ENCODE assay signal across 32 cellular contexts in the genomic region with DNA sequence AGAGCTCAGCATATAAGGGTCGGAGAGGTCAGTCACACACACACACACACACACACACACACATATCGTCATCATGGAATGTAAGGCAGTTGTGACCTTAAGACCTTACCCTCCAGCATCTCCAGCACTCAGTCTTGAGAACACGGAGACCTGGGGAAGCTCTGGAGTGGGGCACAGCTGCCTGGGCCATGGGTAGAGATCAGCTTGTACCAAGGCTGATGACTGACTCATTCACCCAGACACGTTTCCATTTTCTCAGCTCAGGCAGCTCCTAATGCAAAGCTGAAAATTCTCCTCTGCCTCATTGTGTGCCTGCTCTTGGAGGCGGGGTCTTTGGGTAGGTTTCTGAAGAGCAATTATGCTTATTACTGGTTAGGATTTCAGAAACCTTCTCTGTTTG. TPM values are rescaled to one million over a fixed set of nuclear protein-coding genes. Genes with fewer than 3 reads are reported as not detected.
A peak's percentile ranks its signal among the peaks of the same experiment; 100 is the strongest.
DNase-seq lines count a peak whose midpoint lies in the region; ATAC-seq and TF ChIP-seq lines count a peak whose summit lies in the region.
"Had no signal": no experiment of that assay in that cellular context is flagged by ENCODE, and none has a peak within 500 bp of the region (broad histone marks: within the 10 kb centered on the region; RNA-seq: fewer than 3 reads in every experiment).

No MANE protein-coding gene starts in this region.

- 0 out of 2 replicates have a peak overlapping the region, but pooled peaks have one; percentile 5 for H2AFZ ChIP-seq in GM23338

- H3K27me3 Mint-ChIP-seq in GM23338 (ENCODE audit: insufficient read depth, low read depth, poor library complexity) = no peaks in the 10 kb centered on the region
- H3K27me3 Mint-ChIP-seq in activated T-helper 17 cell treated with anti-CD3 and anti-CD28 coated beads, Interleukin-2, amount 50 U/mL, for 72 hours = peaks cover 49% of the 10 kb centered on the region

- H3K4me3 ChIP-seq in GM23338 = no peak overlapping the region
- no peak overlapping the region for H3K4me3 ChIP-seq in foreskin fibroblast (ENCODE audit: low read depth in 1 of 2, low read length in 2 of 2)
- H3K4me3 ChIP-seq: GM12878, thoracic aorta, uterus had no signal

- no peaks in the 10 kb centered on the region for H3K4me1 ChIP-seq in GM23338 (ENCODE audit: insufficient read depth)
- H3K4me1 ChIP-seq: Caco-2, uterus had no signal

- DNase-seq in GM23338 (ENCODE audit: low spot score) (no peak), NCI-H748 (lab: John Stamatoyannopoulos, UW; ENCODE audit: unreplicated experiment) (peak; percentile 65), foreskin fibroblast (peak; percentile 3 to 4), putamen (ENCODE audit: low spot score) (peak; percentile 66), SHP77 treated with DMSO at 0.1 percent for 48 hours (lab: John Stamatoyannopoulos, UW) (no peak), C1 segment of cervical spinal cord (lab: John Stamatoyannopoulos, UW) (no peak)
- DNase-seq: activated CD8-positive, alpha-beta T cell treated with anti-CD3 and anti-CD28 coated beads for 36 hours; activated naive CD8-positive, alpha-beta T cell treated with anti-CD3 and anti-CD28 coated beads for 36 hours; Caco-2; DND-41; MV-4-11; naive thymus-derived CD4-positive, alpha-beta T cell; NCI-H187; NCI-H2171; NCI-H526 treated with DMSO at 0.1 percent for 48 hours; stimulated activated CD4-positive, alpha-beta T cell treated with anti-CD3 and anti-CD28 coated beads, Interleukin-15, amount 100 ng/mL, for 24 hours; stimulated activated naive CD4-positive, alpha-beta T cell; T-helper 1 cell; uterus had no signal

- no peak for TF ChIP-seq CTCF in GM23338 (conservative IDR thresholded peaks at IDR 0.05; ENCODE audit: low read depth in 2 of 2)
- no peak for TF ChIP-seq CTCF in foreskin fibroblast (IDR thresholded peaks at IDR 0.05; ENCODE audit: low read depth, low read length)

- no peaks in the 10 kb centered on the region for H4K20me1 ChIP-seq in GM23338 (replicated peaks; ENCODE audit: insufficient read depth)

- no peaks in the 10 kb centered on the region; the same call in 1 of the 2 replicates for H3K9me2 ChIP-seq in GM23338 (ENCODE audit: insufficient read depth)

- no peaks in the 10 kb centered on the region for H3K79me2 ChIP-seq in GM23338 (replicated peaks; ENCODE audit: insufficient read depth)

- no peak overlapping the region for H3K27ac ChIP-seq in GM23338 (ENCODE audit: low read depth)
- H3K27ac ChIP-seq: C4-2B, thoracic aorta, uterus had no signal

- peaks cover 8% of the 10 kb centered on the region; the same call in 1 of the 3 replicates for H3K9me3 Mint-ChIP-seq in GM23338
- no peaks in the 10 kb centered on the region for H3K9me3 Mint-ChIP-seq in activated T-helper 17 cell treated with anti-CD3 and anti-CD28 coated beads, Interleukin-2, amount 50 U/mL, for 72 hours
- H3K9me3 Mint-ChIP-seq: activated CD8-positive, alpha-beta T cell treated with anti-CD3 and anti-CD28 coated beads for 36 hours; central memory CD8-positive, alpha-beta T cell; mesothelial cell of epicardium had no signal

- no peak for ATAC-seq in GM23338
- no peak for ATAC-seq in activated T-helper 17 cell treated with anti-CD3 and anti-CD28 coated beads, Interleukin-2, amount 50 U/mL, for 72 hours (replicated peaks)
- ATAC-seq in HG03280 (IDR thresholded peaks at IDR 0.05; ENCODE audit: unreplicated experiment) = no peak
- ATAC-seq: activated CD4-positive, CD25-positive, alpha-beta regulatory T cell treated with anti-CD3 and anti-CD28 coated beads, Interleukin-2, amount 50 U/mL, for 24 hours; activated CD8-positive, alpha-beta T cell treated with anti-CD3 and anti-CD28 coated beads for 36 hours; GM12878; HCT116; naive thymus-derived CD4-positive, alpha-beta T cell had no signal

- no peaks in the 10 kb centered on the region for H3F3A ChIP-seq in GM23338 (replicated peaks; ENCODE audit: low read depth)

- H3K36me3 ChIP-seq in GM23338 (ENCODE audit: insufficient read depth) = no peaks in the 10 kb centered on the region
- H3K36me3 ChIP-seq: thoracic aorta, uterus had no signal

- no peak overlapping the region for H3K4me3 Mint-ChIP-seq in GM23338
- H3K4me3 Mint-ChIP-seq in activated T-helper 17 cell treated with anti-CD3 and anti-CD28 coated beads, Interleukin-2, amount 50 U/mL, for 72 hours = no peak overlapping the region
- H3K4me3 Mint-ChIP-seq: activated CD8-positive, alpha-beta T cell treated with anti-CD3 and anti-CD28 coated beads for 36 hours; activated naive CD8-positive, alpha-beta T cell treated with anti-CD3 and anti-CD28 coated beads for 36 hours; central memory CD8-positive, alpha-beta T cell; mesothelial cell of epicardium; naive thymus-derived CD4-positive, alpha-beta T cell had no signal

- no peaks in the 10 kb centered on the region for H3K27me3 ChIP-seq in GM23338 (ENCODE audit: insufficient read depth)
- H3K27me3 ChIP-seq: uterus had no signal

- no peaks in the 10 kb centered on the region for H3K4me1 Mint-ChIP-seq in GM23338
- no peaks in the 10 kb centered on the region for H3K4me1 Mint-ChIP-seq in activated T-helper 17 cell treated with anti-CD3 and anti-CD28 coated beads, Interleukin-2, amount 50 U/mL, for 72 hours
- H3K4me1 Mint-ChIP-seq: central memory CD8-positive, alpha-beta T cell; mesothelial cell of epicardium had no signal

- H3K27ac Mint-ChIP-seq in GM23338 = 0 out of 2 replicates have a peak overlapping the region, but pooled peaks have one; percentile 2
- no peak overlapping the region for H3K27ac Mint-ChIP-seq in activated T-helper 17 cell treated with anti-CD3 and anti-CD28 coated beads, Interleukin-2, amount 50 U/mL, for 72 hours
- H3K27ac Mint-ChIP-seq: activated CD8-positive, alpha-beta T cell treated with anti-CD3 and anti-CD28 coated beads for 36 hours; activated naive CD8-positive, alpha-beta T cell treated with anti-CD3 and anti-CD28 coated beads for 36 hours; mesothelial cell of epicardium; naive thymus-derived CD4-positive, alpha-beta T cell had no signal

- H3K36me3 Mint-ChIP-seq in GM23338 (ENCODE audit: low read depth) = no peaks in the 10 kb centered on the region
- H3K36me3 Mint-ChIP-seq in activated T-helper 17 cell treated with anti-CD3 and anti-CD28 coated beads, Interleukin-2, amount 50 U/mL, for 72 hours (ENCODE audit: low read depth) = no peaks in the 10 kb centered on the region
- H3K36me3 Mint-ChIP-seq: activated naive CD8-positive, alpha-beta T cell treated with anti-CD3 and anti-CD28 coated beads for 36 hours; mesothelial cell of epicardium; naive thymus-derived CD4-positive, alpha-beta T cell had no signal

- H3K4me2 ChIP-seq in GM23338 = no peak overlapping the region

TF ChIP-seq in GM23338, 12 proteins besides CTCF, POLR2A, EP300 and RAD21 (continues in another document):
- TF ChIP-seq STAT1 (IDR thresholded peaks at IDR 0.05; ENCODE audit: unreplicated experiment) = no peak
- TF ChIP-seq JUNB (IDR thresholded peaks at IDR 0.05; ENCODE audit: unreplicated experiment) = no peak
- no peak for TF ChIP-seq ETS1 (IDR thresholded peaks at IDR 0.05)
- no peak for TF ChIP-seq CREB1 (CRISPR knock-in tag; IDR thresholded peaks at IDR 0.05; ENCODE audit: low read depth)
- no peak for TF ChIP-seq ZNF331 (CRISPR knock-in tag; IDR thresholded peaks at IDR 0.05; ENCODE audit: low read depth)
- TF ChIP-seq, protein P1, sequence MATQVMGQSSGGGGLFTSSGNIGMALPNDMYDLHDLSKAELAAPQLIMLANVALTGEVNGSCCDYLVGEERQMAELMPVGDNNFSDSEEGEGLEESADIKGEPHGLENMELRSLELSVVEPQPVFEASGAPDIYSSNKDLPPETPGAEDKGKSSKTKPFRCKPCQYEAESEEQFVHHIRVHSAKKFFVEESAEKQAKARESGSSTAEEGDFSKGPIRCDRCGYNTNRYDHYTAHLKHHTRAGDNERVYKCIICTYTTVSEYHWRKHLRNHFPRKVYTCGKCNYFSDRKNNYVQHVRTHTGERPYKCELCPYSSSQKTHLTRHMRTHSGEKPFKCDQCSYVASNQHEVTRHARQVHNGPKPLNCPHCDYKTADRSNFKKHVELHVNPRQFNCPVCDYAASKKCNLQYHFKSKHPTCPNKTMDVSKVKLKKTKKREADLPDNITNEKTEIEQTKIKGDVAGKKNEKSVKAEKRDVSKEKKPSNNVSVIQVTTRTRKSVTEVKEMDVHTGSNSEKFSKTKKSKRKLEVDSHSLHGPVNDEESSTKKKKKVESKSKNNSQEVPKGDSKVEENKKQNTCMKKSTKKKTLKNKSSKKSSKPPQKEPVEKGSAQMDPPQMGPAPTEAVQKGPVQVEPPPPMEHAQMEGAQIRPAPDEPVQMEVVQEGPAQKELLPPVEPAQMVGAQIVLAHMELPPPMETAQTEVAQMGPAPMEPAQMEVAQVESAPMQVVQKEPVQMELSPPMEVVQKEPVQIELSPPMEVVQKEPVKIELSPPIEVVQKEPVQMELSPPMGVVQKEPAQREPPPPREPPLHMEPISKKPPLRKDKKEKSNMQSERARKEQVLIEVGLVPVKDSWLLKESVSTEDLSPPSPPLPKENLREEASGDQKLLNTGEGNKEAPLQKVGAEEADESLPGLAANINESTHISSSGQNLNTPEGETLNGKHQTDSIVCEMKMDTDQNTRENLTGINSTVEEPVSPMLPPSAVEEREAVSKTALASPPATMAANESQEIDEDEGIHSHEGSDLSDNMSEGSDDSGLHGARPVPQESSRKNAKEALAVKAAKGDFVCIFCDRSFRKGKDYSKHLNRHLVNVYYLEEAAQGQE (IDR thresholded peaks at IDR 0.05; ENCODE audit: unreplicated experiment) = no peak
- no peak for TF ChIP-seq EZH2phosphoT487 (IDR thresholded peaks at IDR 0.05; ENCODE audit: unreplicated experiment)

RNA-seq across cellular contexts. Expression of gene PDYN, which starts 38.3 kb away (rescaled TPM):
- total RNA-seq in GM23338 (2014; rRNA removed; shearing (Covaris generic)) = 0.24 and 0.47 TPM in 2 replicates
- 0.21 and 0.33 TPM in 2 replicates for polyA plus RNA-seq in GM23338 (2016; fragmentation: Nextera tagmentation; extraction: Ambion mirVana)
- not detected for total RNA-seq in activated T-helper 17 cell treated with anti-CD3 and anti-CD28 coated beads, Interleukin-2, amount 50 U/mL, for 72 hours
- total RNA-seq: activated CD8-positive, alpha-beta T cell treated with anti-CD3 and anti-CD28 coated beads for 36 hours; activated naive CD8-positive, alpha-beta T cell treated with anti-CD3 and anti-CD28 coated beads for 36 hours; Caco-2; dermis microvascular lymphatic vessel endothelial cell; GM12878; liver; mesothelial cell of epicardium; naive thymus-derived CD4-positive, alpha-beta T cell; SK-MEL-5; thoracic aorta; uterus had no signal
- polyA plus RNA-seq: AG04450; GM12878; liver; naive thymus-derived CD4-positive, alpha-beta T cell had no signal

Comparison
In these comparisons a context has a peak if more than half of its experiments do, and no peak if none do; other contexts are left out.
1. DNase-seq: peak in NCI-H748 (single experiment), foreskin fibroblast (2 of 2) and putamen (single experiment); none in GM23338 (single experiment), SHP77 treated with DMSO at 0.1 percent for 48 hours (single experiment) and C1 segment of cervical spinal cord (0 of 14).